In the genomic region with DNA sequence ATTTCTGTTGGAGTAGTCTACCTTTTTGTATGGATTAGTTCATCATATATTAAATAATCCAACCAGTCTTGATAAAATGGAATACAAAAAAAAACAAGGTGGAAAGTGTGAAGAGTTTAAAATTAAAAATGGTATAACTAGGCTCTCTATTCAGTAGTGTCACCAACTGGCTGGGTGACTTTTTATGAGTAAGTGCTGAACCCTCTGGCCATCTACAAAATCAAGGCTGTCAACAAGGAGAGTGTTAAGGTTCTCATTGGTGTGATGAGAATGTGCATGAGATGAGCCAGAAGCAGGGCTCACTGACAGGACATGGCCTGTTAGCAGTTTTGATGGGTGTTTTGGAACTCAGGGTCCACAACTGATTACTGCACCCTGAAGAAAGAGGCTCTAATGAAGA, we compare ENCODE assay signal across 34 cellular contexts.
"Had no signal": no experiment of that assay in that cellular context is flagged by ENCODE, and none has a peak within 500 bp of the region (broad histone marks: within the 10 kb centered on the region; RNA-seq: fewer than 3 reads in every experiment).

No MANE protein-coding gene starts in this region.

- H3K27me3 ChIP-seq: adrenal gland, body of pancreas, brain microvascular endothelial cell, breast epithelium had no signal

- H3K27ac ChIP-seq: adrenal gland, body of pancreas, brain microvascular endothelial cell, breast epithelium, VCaP had no signal

- H3K27ac Mint-ChIP-seq: activated B cell treated with CpG ODN at 0.5 μM for 24 hours; activated CD4-positive, alpha-beta memory T cell treated with anti-CD3 and anti-CD28 coated beads for 36 hours; activated CD4-positive, alpha-beta T cell treated with anti-CD3 and anti-CD28 coated beads, Interleukin-2, amount 10 ng/mL, durations not matched to agents 24 days and 14 days; activated CD8-positive, alpha-beta T cell treated with anti-CD3 and anti-CD28 coated beads for 36 hours; activated naive CD4-positive, alpha-beta T cell treated with anti-CD3 and anti-CD28 coated beads, Interleukin-2, amount 10 ng/mL, durations not matched to agents 7 days and 5 days; activated naive CD4-positive, alpha-beta T cell treated with anti-CD3 and anti-CD28 coated beads, Interleukin-2, amount 50 U/mL, for 72 hours; activated naive CD8-positive, alpha-beta T cell treated with anti-CD3 and anti-CD28 coated beads for 36 hours; activated T-helper 2 cell treated with anti-CD3 and anti-CD28 coated beads, Interferon-gamma antibody, Interleukin-2, Interleukin-4, amounts not matched to agents 10 μg/mL and 5 μg/mL and 100 μg/mL, durations not matched to agents 14 hours and 24 hours and 36 hours; T-helper 1 cell treated with Interleukin-12 subunit alpha and Interleukin-12 subunit beta and Interleukin-4 antibody, amounts not matched to agents 30 μg/mL and 1 μg/mL, for 36 hours; T-helper 2 cell treated with Interferon-gamma antibody and Interleukin-4, amounts not matched to agents 5 μg/mL and 100 μg/mL, for 36 hours had no signal

- H3K36me3 Mint-ChIP-seq: activated CD4-positive, alpha-beta memory T cell treated with anti-CD3 and anti-CD28 coated beads for 36 hours; activated naive CD4-positive, alpha-beta T cell treated with anti-CD3 and anti-CD28 coated beads, Interleukin-2, amount 10 ng/mL, durations not matched to agents 7 days and 5 days; activated naive CD4-positive, alpha-beta T cell treated with anti-CD3 and anti-CD28 coated beads, Interleukin-2, amount 50 U/mL, for 72 hours; activated naive CD8-positive, alpha-beta T cell treated with anti-CD3 and anti-CD28 coated beads for 36 hours had no signal

- ATAC-seq: activated CD8-positive, alpha-beta T cell treated with anti-CD3 and anti-CD28 coated beads for 36 hours; activated naive CD4-positive, alpha-beta T cell treated with anti-CD3 and anti-CD28 coated beads, Interleukin-2, amount 50 U/mL, for 72 hours; body of pancreas had no signal

- H3K4me1 ChIP-seq: adrenal gland, body of pancreas, breast epithelium had no signal

- H3K4me3 Mint-ChIP-seq: activated B cell treated with CpG ODN at 0.5 μM for 24 hours; activated CD4-positive, alpha-beta memory T cell treated with anti-CD3 and anti-CD28 coated beads for 36 hours; activated CD4-positive, alpha-beta T cell treated with anti-CD3 and anti-CD28 coated beads, Interleukin-2, amount 10 ng/mL, durations not matched to agents 24 days and 14 days; activated CD8-positive, alpha-beta T cell treated with anti-CD3 and anti-CD28 coated beads for 36 hours; activated naive CD4-positive, alpha-beta T cell treated with anti-CD3 and anti-CD28 coated beads, Interleukin-2, amount 10 ng/mL, durations not matched to agents 7 days and 5 days; activated naive CD8-positive, alpha-beta T cell treated with anti-CD3 and anti-CD28 coated beads for 36 hours; T-helper 1 cell treated with Interleukin-12 subunit alpha and Interleukin-12 subunit beta and Interleukin-4 antibody, amounts not matched to agents 30 μg/mL and 1 μg/mL, for 36 hours; T-helper 2 cell treated with Interferon-gamma antibody and Interleukin-4, amounts not matched to agents 5 μg/mL and 100 μg/mL, for 36 hours had no signal

- H3K36me3 ChIP-seq: adrenal gland, brain microvascular endothelial cell, breast epithelium had no signal

- H3K4me3 ChIP-seq: adrenal gland, body of pancreas, breast epithelium had no signal

- H3K4me1 Mint-ChIP-seq: activated B cell treated with CpG ODN at 0.5 μM for 24 hours; activated CD4-positive, alpha-beta T cell treated with anti-CD3 and anti-CD28 coated beads, Interleukin-2, amount 10 ng/mL, durations not matched to agents 24 days and 14 days; activated naive CD4-positive, alpha-beta T cell treated with anti-CD3 and anti-CD28 coated beads, Interleukin-2, amount 10 ng/mL, durations not matched to agents 7 days and 5 days; activated naive CD8-positive, alpha-beta T cell treated with anti-CD3 and anti-CD28 coated beads for 36 hours had no signal

- H3K27me3 Mint-ChIP-seq: activated B cell treated with CpG ODN at 0.5 μM for 24 hours; activated CD4-positive, alpha-beta memory T cell treated with anti-CD3 and anti-CD28 coated beads for 36 hours; activated CD4-positive, alpha-beta T cell treated with anti-CD3 and anti-CD28 coated beads, Interleukin-2, amount 10 ng/mL, durations not matched to agents 24 days and 14 days; activated CD8-positive, alpha-beta T cell treated with anti-CD3 and anti-CD28 coated beads for 36 hours; activated naive CD4-positive, alpha-beta T cell treated with anti-CD3 and anti-CD28 coated beads, Interleukin-2, amount 10 ng/mL, durations not matched to agents 7 days and 5 days; activated naive CD8-positive, alpha-beta T cell treated with anti-CD3 and anti-CD28 coated beads for 36 hours had no signal

- H3K9me3 ChIP-seq: adrenal gland, body of pancreas, breast epithelium had no signal

- FAIRE-seq: astrocyte, TTC549 had no signal

- H3K9me3 Mint-ChIP-seq: activated B cell treated with CpG ODN at 0.5 μM for 24 hours; activated CD4-positive, alpha-beta memory T cell treated with anti-CD3 and anti-CD28 coated beads for 36 hours; activated CD4-positive, alpha-beta T cell treated with anti-CD3 and anti-CD28 coated beads, Interleukin-2, amount 10 ng/mL, durations not matched to agents 24 days and 14 days; activated CD8-positive, alpha-beta T cell treated with anti-CD3 and anti-CD28 coated beads for 36 hours; T-helper 1 cell treated with Interleukin-12 subunit alpha and Interleukin-12 subunit beta and Interleukin-4 antibody, amounts not matched to agents 30 μg/mL and 1 μg/mL, for 36 hours; T-helper 2 cell treated with Interferon-gamma antibody and Interleukin-4, amounts not matched to agents 5 μg/mL and 100 μg/mL, for 36 hours had no signal

- DNase-seq: activated B cell treated with CpG ODN at 0.5 μM for 24 hours; activated CD4-positive, alpha-beta memory T cell treated with anti-CD3 and anti-CD28 coated beads for 36 hours; activated CD4-positive, alpha-beta T cell treated with anti-CD3 and anti-CD28 coated beads for 4 hours; activated CD4-positive, alpha-beta T cell treated with anti-CD3 and anti-CD28 coated beads, Interleukin-2, amount 10 ng/mL, durations not matched to agents 24 days and 14 days; activated CD4-positive, alpha-beta T cell treated with anti-CD3 and anti-CD28 coated beads, Interleukin-2, amount 50 U/mL, for 1 hour; activated CD4-positive, alpha-beta T cell treated with anti-CD3 and anti-CD28 coated beads, Interleukin-2, amount 50 U/mL, for 4 hours; activated CD4-positive, CD25-positive, alpha-beta regulatory T cell treated with anti-CD3 and anti-CD28 coated beads, Interleukin-2, amount 50 U/mL, for 72 hours; activated CD8-positive, alpha-beta memory T cell treated with anti-CD3 and anti-CD28 coated beads, Interleukin-2, amount 50 U/mL, for 4 hours; activated CD8-positive, alpha-beta T cell treated with anti-CD3 and anti-CD28 coated beads for 36 hours; activated effector memory CD4-positive, alpha-beta T cell treated with Interleukin-2 at 50 U/mL for 16 hours; activated gamma-delta T cell; activated naive CD4-positive, alpha-beta T cell treated with anti-CD3 and anti-CD28 coated beads, Interleukin-2, amount 10 ng/mL, durations not matched to agents 7 days and 5 days; activated naive CD4-positive, alpha-beta T cell treated with Interleukin-2 at 50 U/mL for 16 hours; activated naive CD8-positive, alpha-beta T cell treated with anti-CD3 and anti-CD28 coated beads for 36 hours; activated T-cell treated with anti-CD3 and anti-CD28 coated beads for 4 hours; activated T-cell treated with anti-CD3 and anti-CD28 coated beads, Interleukin-2, amount 50 U/mL, for 1 hour; activated T-cell treated with anti-CD3 and anti-CD28 coated beads, Interleukin-2, amount 50 U/mL, for 48 hours; adrenal gland; amniotic stem cell; aorta; body of pancreas; brain microvascular endothelial cell; central memory CD4-positive, alpha-beta T cell; T-helper 1 cell; T-helper 2 cell; T-helper 9 cell had no signal
